ENCODE assay signal across 8 cellular contexts in genomic region chr2:39469807-39470206, GRCh38. TPM values are rescaled to one million over a fixed set of nuclear protein-coding genes. Genes with fewer than 3 reads are reported as not detected.
DNase-seq lines count a peak whose midpoint lies in the region; ATAC-seq and TF ChIP-seq lines count a peak whose summit lies in the region.

No MANE protein-coding gene starts in this region.

- WGBS in suprapubic skin = 35% methylated on average over 3 of the region's 3 CpGs

- no peak for TF ChIP-seq EP300 in suprapubic skin (IDR thresholded peaks at IDR 0.05)

- H2AFZ ChIP-seq in ACC112 (ENCODE audit: low read length, unreplicated experiment) = no peak overlapping the region

- peak; percentile 85 for DNase-seq in RPMI8226
- peak; percentile 26 for DNase-seq in hepatic stellate cell (ENCODE audit: low spot score)
- no peak for DNase-seq in suprapubic skin (ENCODE audit: low spot score in 2 of 2)
- no peak for DNase-seq in GF-D8 (lab: John Stamatoyannopoulos, UW)
- no peak for DNase-seq in NCI-H82 (lab: John Stamatoyannopoulos, UW)

- TF ChIP-seq CTCF in suprapubic skin (IDR thresholded peaks at IDR 0.05) = no peak

- H3K79me2 ChIP-seq in ACC112 (ENCODE audit: control insufficient read depth, insufficient read depth, low read length, unreplicated experiment) = no peaks in the 10 kb centered on the region

- ATAC-seq in GM18907 (IDR thresholded peaks at IDR 0.05; ENCODE audit: unreplicated experiment) (peak; percentile 90), HG03045 (IDR thresholded peaks at IDR 0.05; ENCODE audit: unreplicated experiment) (peak; percentile 80)

- peak overlapping the region; percentile 31 for H3K4me3 ChIP-seq in ACC112 (ENCODE audit: low read depth, low read length)
- H3K4me3 ChIP-seq in suprapubic skin = no peak overlapping the region

- no peaks in the 10 kb centered on the region for H3K27me3 ChIP-seq in ACC112 (ENCODE audit: insufficient read depth, low read length)
- H3K27me3 ChIP-seq in suprapubic skin = no peaks in the 10 kb centered on the region

- no peaks in the 10 kb centered on the region for H3K36me3 ChIP-seq in ACC112 (ENCODE audit: insufficient read depth, low read length)
- no peaks in the 10 kb centered on the region for H3K36me3 ChIP-seq in suprapubic skin

- H3K27ac ChIP-seq in ACC112 (ENCODE audit: low read depth, low read length) = peak overlapping the region; percentile 42
- peak overlapping the region; percentile 14 for H3K27ac ChIP-seq in suprapubic skin

- no peaks in the 10 kb centered on the region for H3K9me3 ChIP-seq in suprapubic skin

- no peak for TF ChIP-seq POLR2A in suprapubic skin (IDR thresholded peaks at IDR 0.05)

- H3K4me1 ChIP-seq in ACC112 (ENCODE audit: control insufficient read depth, insufficient read depth, low read length, unreplicated experiment) (peaks cover 42% of the 10 kb centered on the region), suprapubic skin (peaks cover 21% of the 10 kb centered on the region)

RNA-seq across cellular contexts. Expression of gene MAP4K3, which starts 32.7 kb away (rescaled TPM):
- total RNA-seq in suprapubic skin = 10 to 100 TPM; 26.3 to 59.9 (median 37.8) TPM

Comparison
In these comparisons a context has a peak if more than half of its experiments do, and no peak if none do; other contexts are left out.
1. DNase-seq: peak in RPMI8226 (single experiment) and hepatic stellate cell (single experiment); none in suprapubic skin (0 of 2), GF-D8 (single experiment) and NCI-H82 (single experiment).